11 cellular contexts compared by ENCODE assay signal in the genomic region with DNA sequence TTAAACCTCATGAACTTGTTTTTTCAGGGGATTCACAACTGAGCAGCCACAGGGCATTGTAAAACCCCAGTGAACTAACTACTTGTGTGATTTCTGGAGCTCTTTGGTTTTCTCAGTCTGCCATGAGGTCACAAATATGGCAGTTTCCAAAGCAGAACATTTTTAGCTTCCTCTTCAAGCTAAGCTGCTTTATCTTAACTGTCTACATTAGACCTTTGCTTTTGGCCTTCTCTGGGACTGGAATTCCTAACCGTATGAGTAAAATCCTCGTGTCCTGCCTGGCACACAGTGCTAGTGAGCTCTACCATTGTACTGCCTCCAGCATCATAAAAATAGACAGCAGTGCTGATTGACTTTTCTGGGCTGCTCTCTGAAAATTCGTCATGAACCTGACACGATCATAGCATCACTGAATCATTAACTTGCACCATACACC. TPM values are rescaled to one million over a fixed set of nuclear protein-coding genes. Genes with fewer than 3 reads are reported as not detected.
DNase-seq lines count a peak whose midpoint lies in the region; ATAC-seq and TF ChIP-seq lines count a peak whose summit lies in the region.
"Had no signal": no experiment of that assay in that cellular context is flagged by ENCODE, and none has a peak within 500 bp of the region (broad histone marks: within the 10 kb centered on the region; RNA-seq: fewer than 3 reads in every experiment).

No MANE protein-coding gene starts in this region.

- no peaks in the 10 kb centered on the region for H3K4me1 ChIP-seq in right lobe of liver

- ATAC-seq in right lobe of liver = no peak
- ATAC-seq: left lobe of liver had no signal

- no peaks in the 10 kb centered on the region for H3K9me3 ChIP-seq in right lobe of liver

- no peak overlapping the region for H3K27ac ChIP-seq in right lobe of liver

- intact Hi-C loops in right lobe of liver (cut with DNase I) = no loop called here

- 90% methylated on average over 4 of the region's 4 CpGs for WGBS in right lobe of liver (ENCODE audit: insufficient coverage, low coverage, low lambda C conversion rate, missing lambda C conversion rate)

- no peak for TF ChIP-seq POLR2A in right lobe of liver (IDR thresholded peaks at IDR 0.05)

- DNase-seq in A172 (ENCODE audit: low spot score) (peak; percentile 85), HCEC 1CT (peak; percentile 96), amniotic epithelial cell (ENCODE audit: low read depth) (peak; percentile 91), kidney tubule cell (ENCODE audit: low spot score) (peak; percentile 34), NCI-H524 treated with DMSO at 0.1 percent for 48 hours (lab: John Stamatoyannopoulos, UW) (no peak), right lobe of liver (no peak)
- no peak for DNase-seq in activated CD4-positive, alpha-beta T cell treated with anti-CD3 and anti-CD28 coated beads for 48 hours
- DNase-seq in activated T-cell treated with anti-CD3 and anti-CD28 coated beads, Interleukin-2, amount 50 U/mL, for 48 hours = no peak
- DNase-seq: 8988T, amygdala had no signal

- H3K27me3 ChIP-seq in right lobe of liver = no peaks in the 10 kb centered on the region

- TF ChIP-seq CTCF in right lobe of liver (IDR thresholded peaks at IDR 0.05) = no peak

- no peaks in the 10 kb centered on the region for H3K36me3 ChIP-seq in right lobe of liver

- no peak overlapping the region for H3K4me3 ChIP-seq in right lobe of liver

RNA-seq across cellular contexts. Expression of a gene that starts 22.1 kb away (rescaled TPM):
- total RNA-seq in A172 (2014; rRNA removed; shearing (Covaris generic)) = 19.4 and 20.0 TPM in 2 replicates
- 1 to 10 TPM; 3.7 to 9.8 (median 5.8) TPM for total RNA-seq in right lobe of liver

Comparison
In these comparisons a context has a peak if more than half of its experiments do, and no peak if none do; other contexts are left out.
1. DNase-seq: peak in A172 (single experiment), HCEC 1CT (single experiment), amniotic epithelial cell (single experiment) and kidney tubule cell (single experiment); none in NCI-H524 treated with DMSO at 0.1 percent for 48 hours (single experiment), right lobe of liver (0 of 3), activated CD4-positive, alpha-beta T cell treated with anti-CD3 and anti-CD28 coated beads for 48 hours (single experiment) and activated T-cell treated with anti-CD3 and anti-CD28 coated beads, Interleukin-2, amount 50 U/mL, for 48 hours (0 of 2).